8 cellular contexts compared by ENCODE assay signal in genomic region chr5:1763548-1763911, GRCh38. TPM values are rescaled to one million over a fixed set of nuclear protein-coding genes. Genes with fewer than 3 reads are reported as not detected.
DNase-seq lines count a peak whose midpoint lies in the region; ATAC-seq, FAIRE-seq and TF ChIP-seq lines count a peak whose summit lies in the region.

No MANE protein-coding gene starts in this region.

- peak; percentile 52 for ATAC-seq in stimulated activated effector memory CD8-positive, alpha-beta T cell treated with anti-CD3 and anti-CD28 coated beads, Interleukin-12 subunit alpha, Interleukin-12 subunit beta, amount 100 ng/mL, for 72 hours
- ATAC-seq in HG02970 (IDR thresholded peaks at IDR 0.05; ENCODE audit: low FRiP score, unreplicated experiment) (no peak), HG03378 (IDR thresholded peaks at IDR 0.05; ENCODE audit: unreplicated experiment) (no peak)

- H3K27me3 Mint-ChIP-seq in MCF 10A (ENCODE audit: insufficient read depth, unreplicated experiment) (no peaks in the 10 kb centered on the region), immature natural killer cell (ENCODE audit: low read depth in 3 of 3) (peaks cover 0 to 5% (median 1%) of the 10 kb centered on the region in 3 donors)

- no peak overlapping the region for H3K4me3 Mint-ChIP-seq in MCF 10A (ENCODE audit: unreplicated experiment)
- no peak overlapping the region for H3K4me3 Mint-ChIP-seq in immature natural killer cell
- H3K4me3 Mint-ChIP-seq in stimulated activated effector memory CD8-positive, alpha-beta T cell treated with anti-CD3 and anti-CD28 coated beads, Interleukin-12 subunit alpha, Interleukin-12 subunit beta, amount 100 ng/mL, for 72 hours = no peak overlapping the region

- intact Hi-C loops in MCF 10A (cut with micrococcal nuclease) = loop anchor here (1.0 to 2.0 kb wide), 4 partner anchors 254 to 983 kb away; no protein-coding TSS in a partner anchor

- BruUV-seq in MCF 10A (replicated peaks; lab: Mats Ljungman, UMichigan) = no TSS peak

- H3K36me3 Mint-ChIP-seq in MCF 10A (ENCODE audit: insufficient read depth, unreplicated experiment) = no peaks in the 10 kb centered on the region
- H3K36me3 Mint-ChIP-seq in immature natural killer cell = no peaks in the 10 kb centered on the region
- H3K36me3 Mint-ChIP-seq in stimulated activated effector memory CD8-positive, alpha-beta T cell treated with anti-CD3 and anti-CD28 coated beads, Interleukin-12 subunit alpha, Interleukin-12 subunit beta, amount 100 ng/mL, for 72 hours = no peaks in the 10 kb centered on the region

- POLR2A ChIA-PET in MCF 10A (lab: Yijun Ruan, JAX) = interaction anchor here (1.2 to 1.7 kb wide), 2 partner anchors 123 to 211 kb away, joined by 3 to 5 read pairs; no protein-coding TSS in a partner anchor

- peak; percentile 78 for TF ChIP-seq CTCF in MCF 10A (IDR thresholded peaks at IDR 0.05; ENCODE audit: unreplicated experiment)

- DNase-seq in AML-193 (lab: John Stamatoyannopoulos, UW) = peak; percentile 1 to 35
- DNase-seq in GM18507 (ENCODE audit: extremely low spot score, insufficient read length, low read depth) = peak; percentile 60
- peak; percentile 38 for DNase-seq in RKO (ENCODE audit: low spot score)
- DNase-seq in MCF 10A (ENCODE audit: unreplicated experiment) = peak; percentile 71
- peak in 2 of 3 donors; percentile 10 to 25 for DNase-seq in immature natural killer cell
- DNase-seq in stimulated activated effector memory CD8-positive, alpha-beta T cell treated with anti-CD3 and anti-CD28 coated beads, Interleukin-12 subunit alpha, Interleukin-12 subunit beta, amount 100 ng/mL, for 72 hours (ENCODE audit: low spot score in 2 of 2) = no peak

- H3K27ac Mint-ChIP-seq in MCF 10A (ENCODE audit: low read depth, unreplicated experiment) (no peak overlapping the region), immature natural killer cell (no peak overlapping the region)
- H3K27ac Mint-ChIP-seq in stimulated activated effector memory CD8-positive, alpha-beta T cell treated with anti-CD3 and anti-CD28 coated beads, Interleukin-12 subunit alpha, Interleukin-12 subunit beta, amount 100 ng/mL, for 72 hours = no peak overlapping the region

- peak; percentile 66 for FAIRE-seq in GM18507 (lab: Jason Lieb, UNC)

- H3K4me1 Mint-ChIP-seq in MCF 10A (ENCODE audit: insufficient read depth, unreplicated experiment) (no peaks in the 10 kb centered on the region), immature natural killer cell (no peaks in the 10 kb centered on the region)
- H3K4me1 Mint-ChIP-seq in stimulated activated effector memory CD8-positive, alpha-beta T cell treated with anti-CD3 and anti-CD28 coated beads, Interleukin-12 subunit alpha, Interleukin-12 subunit beta, amount 100 ng/mL, for 72 hours = no peaks in the 10 kb centered on the region

- CTCF ChIA-PET in MCF 10A (lab: Yijun Ruan, JAX) = interaction anchor here (0.6 to 2.8 kb wide), 20 partner anchors 9 to 987 kb away, joined by 3 to 21 read pairs (median 3); no protein-coding TSS in a partner anchor

- H3K9me3 Mint-ChIP-seq in MCF 10A (ENCODE audit: unreplicated experiment) (peaks cover 3% of the 10 kb centered on the region), immature natural killer cell (peaks cover 0 to 2% (median 0%) of the 10 kb centered on the region in 6 donors)
- no peaks in the 10 kb centered on the region for H3K9me3 Mint-ChIP-seq in stimulated activated effector memory CD8-positive, alpha-beta T cell treated with anti-CD3 and anti-CD28 coated beads, Interleukin-12 subunit alpha, Interleukin-12 subunit beta, amount 100 ng/mL, for 72 hours

RNA-seq across cellular contexts. Expression of gene MRPL36, which starts 36.1 kb away (rescaled TPM):
- total RNA-seq in MCF 10A (2022) = 90.5 and 101 TPM in 2 replicates
- polyA plus RNA-seq in immature natural killer cell = 100 to 1,000 TPM in 1 of 3 donors, 10 to 100 TPM in 2; 86.5 to 142 (median 87.6) TPM

RNA-seq across cellular contexts. Expression of gene NDUFS6, which starts 37.7 kb away (rescaled TPM):
- 44.1 and 65.6 TPM in 2 replicates for total RNA-seq in MCF 10A (2022)
- polyA plus RNA-seq in immature natural killer cell = 10 to 100 TPM; 75.8 to 96.0 (median 89.8) TPM

Comparison
In these comparisons a context has a peak if more than half of its experiments do, and no peak if none do; other contexts are left out.
1. DNase-seq: peak in AML-193 (2 of 2), GM18507 (single experiment), RKO (single experiment), MCF 10A (single experiment) and immature natural killer cell (2 of 3); none in stimulated activated effector memory CD8-positive, alpha-beta T cell treated with anti-CD3 and anti-CD28 coated beads, Interleukin-12 subunit alpha, Interleukin-12 subunit beta, amount 100 ng/mL, for 72 hours (0 of 2).